Comparison of ENCODE assay signal across 17 cellular contexts in the genomic region with DNA sequence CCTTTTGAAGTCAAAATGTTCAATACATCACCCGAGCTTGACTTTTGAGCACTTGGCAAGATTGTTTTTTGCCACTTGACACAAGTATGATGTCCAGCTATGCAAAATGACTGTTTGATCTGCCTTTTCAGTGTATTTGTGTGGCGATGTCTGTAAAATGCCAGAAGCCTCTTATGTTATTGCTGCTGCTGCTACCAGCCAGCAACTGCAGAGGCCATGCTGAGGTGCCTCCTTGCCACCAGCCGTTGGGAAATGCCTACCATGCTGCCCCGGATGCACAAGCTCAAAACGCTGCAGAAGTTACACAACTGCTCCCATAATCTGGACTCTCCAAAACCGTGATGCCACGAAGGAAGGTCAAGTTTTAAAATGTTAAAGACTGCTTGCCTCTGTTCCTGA.
"Had no signal": no experiment of that assay in that cellular context is flagged by ENCODE, and none has a peak within 500 bp of the region (broad histone marks: within the 10 kb centered on the region; RNA-seq: fewer than 3 reads in every experiment).

No MANE protein-coding gene starts in this region.

- ATAC-seq: activated naive CD4-positive, alpha-beta T cell treated with anti-CD3 and anti-CD28 coated beads, Interleukin-2, amount 50 U/mL, for 72 hours; activated T-helper 17 cell treated with anti-CD3 and anti-CD28 coated beads, Interleukin-2, amount 50 U/mL, for 72 hours; naive thymus-derived CD8-positive, alpha-beta T cell; sciatic nerve had no signal

- H3K27me3 Mint-ChIP-seq: activated T-cell treated with anti-CD3 and anti-CD28 coated beads, Interleukin-2, amount 50 U/mL, for 24 hours; activated T-helper 17 cell treated with anti-CD3 and anti-CD28 coated beads, Interleukin-2, amount 50 U/mL, for 72 hours; central memory CD8-positive, alpha-beta T cell; naive thymus-derived CD8-positive, alpha-beta T cell had no signal

- H3K4me1 ChIP-seq: breast epithelium had no signal

- H3K27ac Mint-ChIP-seq: activated naive CD4-positive, alpha-beta T cell treated with anti-CD3 and anti-CD28 coated beads, Interleukin-2, amount 50 U/mL, for 72 hours; activated T-helper 17 cell treated with anti-CD3 and anti-CD28 coated beads, Interleukin-2, amount 50 U/mL, for 72 hours had no signal

- H3K9me3 ChIP-seq: breast epithelium, ovary, upper lobe of left lung had no signal

- H3K9me3 Mint-ChIP-seq: activated T-helper 17 cell treated with anti-CD3 and anti-CD28 coated beads, Interleukin-2, amount 50 U/mL, for 72 hours had no signal

- H3K4me3 Mint-ChIP-seq: activated T-cell treated with anti-CD3 and anti-CD28 coated beads, Interleukin-2, amount 50 U/mL, for 24 hours; activated T-helper 17 cell treated with anti-CD3 and anti-CD28 coated beads, Interleukin-2, amount 50 U/mL, for 72 hours; central memory CD8-positive, alpha-beta T cell; naive thymus-derived CD8-positive, alpha-beta T cell had no signal

- H3K27me3 ChIP-seq: breast epithelium, ovary, upper lobe of left lung had no signal

- DNase-seq: activated CD8-positive, alpha-beta memory T cell treated with anti-CD3 and anti-CD28 coated beads, Interleukin-2, amount 50 U/mL, for 4 hours; activated T-cell treated with anti-CD3 and anti-CD28 coated beads, Interleukin-2, amount 50 U/mL, for 24 hours; foreskin fibroblast; naive thymus-derived CD8-positive, alpha-beta T cell; ovary; stimulated activated CD4-positive, alpha-beta T cell treated with anti-CD3 and anti-CD28 coated beads, Interleukin-15, amount 100 ng/mL, for 24 hours; stimulated activated CD4-positive, alpha-beta T cell treated with anti-CD3 and anti-CD28 coated beads, Interleukin-2, amount 100 ng/mL, for 48 hours; stimulated activated naive CD4-positive, alpha-beta T cell; T-helper 1 cell had no signal

- H3K36me3 ChIP-seq: breast epithelium, ovary had no signal

- H3K27ac ChIP-seq: breast epithelium, coronary artery, ovary had no signal

- H3K4me3 ChIP-seq: breast epithelium, coronary artery, ovary, smooth muscle cell, upper lobe of left lung had no signal
